23 cellular contexts compared by ENCODE assay signal in genomic region chr5:75519761-75520160, GRCh38.
"Had no signal": no experiment of that assay in that cellular context is flagged by ENCODE, and none has a peak within 500 bp of the region (broad histone marks: within the 10 kb centered on the region; RNA-seq: fewer than 3 reads in every experiment).

No MANE protein-coding gene starts in this region.

- H3K4me3 Mint-ChIP-seq: immature natural killer cell; naive thymus-derived CD8-positive, alpha-beta T cell; nephron progenitor cell; stimulated activated effector memory CD8-positive, alpha-beta T cell treated with anti-CD3 and anti-CD28 coated beads, Interleukin-12 subunit alpha, Interleukin-12 subunit beta, amount 100 ng/mL, for 72 hours had no signal

- H3K27ac ChIP-seq: dorsolateral prefrontal cortex, esophagus squamous epithelium, heart right ventricle, lower lobe of right lung, prostate gland, right atrium auricular region, thyroid gland, vagina had no signal

- DNase-seq: dorsolateral prefrontal cortex; effector CD4-positive, alpha-beta T cell; erythroblast; esophagus squamous epithelium; glutamatergic neuron; heart right ventricle; hypothalamus; immature natural killer cell; islet precursor cell; left ventricle myocardium superior; lower lobe of right lung; naive thymus-derived CD8-positive, alpha-beta T cell; nephron progenitor cell; nucleus accumbens; stimulated activated CD4-positive, alpha-beta T cell treated with anti-CD3 and anti-CD28 coated beads, Interleukin-2, amount 100 ng/mL, for 24 hours; stimulated activated CD4-positive, alpha-beta T cell treated with anti-CD3 and anti-CD28 coated beads, Interleukin-4, amount 100 ng/mL, for 24 hours; stimulated activated naive CD8-positive, alpha-beta T cell treated with anti-CD3 and anti-CD28 coated beads, Interleukin-15, Interleukin-2, amounts not matched to agents 100 U/mL and 50 U/mL, for 24 hours; thyroid gland had no signal

- H3K36me3 ChIP-seq: lower lobe of right lung, prostate gland, right atrium auricular region, thyroid gland had no signal

- H3K4me3 ChIP-seq: dorsolateral prefrontal cortex, esophagus squamous epithelium, heart right ventricle, lower lobe of right lung, prostate gland, right atrium auricular region, thyroid gland, vagina had no signal

- H3K27me3 Mint-ChIP-seq: naive thymus-derived CD8-positive, alpha-beta T cell had no signal

- H3K27me3 ChIP-seq: dorsolateral prefrontal cortex, esophagus squamous epithelium, heart right ventricle, right atrium auricular region, thyroid gland, vagina had no signal

- H3K27ac Mint-ChIP-seq: immature natural killer cell; nephron progenitor cell; stimulated activated effector memory CD8-positive, alpha-beta T cell treated with anti-CD3 and anti-CD28 coated beads, Interleukin-12 subunit alpha, Interleukin-12 subunit beta, amount 100 ng/mL, for 72 hours had no signal

- H3K4me1 ChIP-seq: lower lobe of right lung, prostate gland, right atrium auricular region, thyroid gland had no signal

- H3K4me1 Mint-ChIP-seq: nephron progenitor cell had no signal

- H3K9me3 ChIP-seq: prostate gland, thyroid gland, vagina had no signal

- ATAC-seq: heart right ventricle; left ventricle myocardium superior; lower lobe of right lung; naive thymus-derived CD8-positive, alpha-beta T cell; sciatic nerve; stimulated activated effector memory CD8-positive, alpha-beta T cell treated with anti-CD3 and anti-CD28 coated beads, Interleukin-12 subunit alpha, Interleukin-12 subunit beta, amount 100 ng/mL, for 72 hours; stimulated activated naive CD8-positive, alpha-beta T cell treated with anti-CD3 and anti-CD28 coated beads, Interleukin-15, Interleukin-2, amounts not matched to agents 100 U/mL and 50 U/mL, for 24 hours had no signal
